Comparison of ENCODE assay signal across 32 cellular contexts in the genomic region with DNA sequence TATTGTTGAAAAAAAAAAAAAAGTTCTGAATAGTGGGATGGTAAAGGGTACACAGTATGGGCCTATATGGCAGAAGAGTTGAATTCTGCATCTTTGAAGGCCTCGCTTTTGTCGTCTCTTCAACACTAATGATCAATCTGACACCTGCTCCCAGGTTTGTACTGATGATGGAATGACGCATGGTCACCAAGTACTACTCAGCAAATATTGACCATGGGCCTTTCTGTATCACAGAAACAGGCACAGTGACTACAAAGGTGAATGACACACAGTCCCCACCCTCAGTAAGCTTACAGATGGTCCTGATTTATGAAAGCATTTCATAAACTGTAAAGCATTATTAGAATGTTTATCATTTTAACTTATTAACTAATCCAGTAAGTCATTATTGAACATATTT.
"Had no signal": no experiment of that assay in that cellular context is flagged by ENCODE, and none has a peak within 500 bp of the region (broad histone marks: within the 10 kb centered on the region; RNA-seq: fewer than 3 reads in every experiment).

No MANE protein-coding gene starts in this region.

- H3K36me3 ChIP-seq: brain microvascular endothelial cell, esophagus squamous epithelium, WERI-Rb-1 had no signal

- H3K4me3 ChIP-seq: esophagus squamous epithelium had no signal

- H3K9me3 ChIP-seq: esophagus squamous epithelium had no signal

- H3K27ac ChIP-seq: brain microvascular endothelial cell, epithelial cell of prostate, WERI-Rb-1 had no signal

- DNase-seq: activated B cell treated with CpG ODN at 0.5 μM for 24 hours; activated CD4-positive, alpha-beta T cell treated with anti-CD3 and anti-CD28 coated beads for 48 hours; activated CD4-positive, alpha-beta T cell treated with anti-CD3 and anti-CD28 coated beads, Interleukin-2, amount 50 U/mL, for 1 hour; activated CD4-positive, alpha-beta T cell treated with anti-CD3 and anti-CD28 coated beads, Interleukin-2, amount 50 U/mL, for 48 hours; activated CD8-positive, alpha-beta memory T cell treated with anti-CD3 and anti-CD28 coated beads for 24 hours; activated CD8-positive, alpha-beta T cell treated with anti-CD3 and anti-CD28 coated beads for 36 hours; activated effector memory CD4-positive, alpha-beta T cell treated with Interleukin-2 at 50 U/mL for 16 hours; activated gamma-delta T cell treated with Interleukin-2 at 50 U/mL for 16 hours; activated naive CD4-positive, alpha-beta T cell treated with anti-CD3 and anti-CD28 coated beads, Interleukin-2, amount 50 U/mL, for 16 hours; activated naive CD4-positive, alpha-beta T cell treated with Interleukin-2 at 50 U/mL for 16 hours; activated T-cell treated with anti-CD3 and anti-CD28 coated beads, Interleukin-2, amount 50 U/mL, for 4 hours; amniotic stem cell; anterior cingulate cortex; brain microvascular endothelial cell; caudate nucleus; cortex of kidney; dermis blood vessel endothelial cell; effector CD8-positive, alpha-beta T cell; esophagus squamous epithelium; foreskin melanocyte; head of caudate nucleus; T-helper 1 cell; T-helper 17 cell; T1000; WERI-Rb-1 had no signal

- ATAC-seq: activated CD4-positive, CD25-positive, alpha-beta regulatory T cell treated with anti-CD3 and anti-CD28 coated beads, Interleukin-2, amount 50 U/mL, for 24 hours; activated CD8-positive, alpha-beta T cell treated with anti-CD3 and anti-CD28 coated beads for 36 hours; activated T-cell treated with anti-CD3 and anti-CD28 coated beads, Interleukin-2, amount 50 U/mL, for 4 hours; activated T-helper 17 cell treated with anti-CD3 and anti-CD28 coated beads, Interleukin-2, amount 50 U/mL, for 72 hours; T-helper 17 cell had no signal

- FAIRE-seq: bronchial epithelial cell, colon, endometrium, endothelial cell of umbilical vein had no signal

- H3K27me3 ChIP-seq: brain microvascular endothelial cell, esophagus squamous epithelium had no signal
